Comparison of ENCODE assay signal across 1 cellular context in the genomic region with DNA sequence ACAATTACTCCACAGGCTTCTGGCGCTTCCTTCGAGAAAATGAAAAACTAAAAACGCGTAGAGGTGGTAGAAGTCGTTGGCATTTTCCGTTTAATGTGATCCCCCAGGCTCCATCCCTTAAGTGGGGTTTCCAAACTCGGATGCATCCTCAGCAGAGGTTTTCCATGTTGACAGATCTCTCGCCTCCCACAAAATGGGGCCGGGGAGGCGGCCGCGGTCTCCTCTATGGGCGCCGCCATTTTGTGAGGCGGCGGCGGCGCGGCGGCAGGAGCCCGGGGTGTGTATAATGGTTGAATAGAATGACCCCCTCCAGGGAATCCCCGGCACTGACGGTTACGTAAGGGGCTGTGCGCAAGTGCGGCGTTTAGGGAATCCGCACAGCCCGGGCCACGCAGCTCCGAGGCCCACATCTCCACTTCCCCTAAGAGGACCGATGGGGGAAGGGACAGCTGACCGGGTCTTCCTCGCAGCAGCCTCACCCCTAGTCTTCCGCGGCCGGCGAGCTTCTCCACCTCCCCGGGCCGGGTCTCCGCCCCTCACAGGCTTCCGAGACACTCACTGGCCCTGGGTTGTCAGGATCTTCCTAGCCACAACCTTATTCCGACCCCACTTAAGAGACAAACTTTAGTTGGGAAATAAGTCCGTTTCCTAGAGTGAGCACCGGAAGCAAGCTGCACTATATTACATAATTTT.
A peak's percentile ranks its signal among the peaks of the same experiment; 100 is the strongest.
TF ChIP-seq lines count a peak whose summit lies in the region.

No MANE protein-coding gene starts in this region.

TF ChIP-seq in K562, 482 proteins besides CTCF, POLR2A, EP300 and RAD21 (continued from another document and continues in another):
- TF ChIP-seq CUX1 (CRISPR knock-in tag; IDR thresholded peaks at IDR 0.05) (no peak), JUN (IDR thresholded peaks at IDR 0.05; ENCODE audit: borderline replicate concordance, low read depth, low read length) (peak; percentile 50; the same call in 1 of the 2 replicates), JUN (CRISPR knock-in tag; IDR thresholded peaks at IDR 0.05; ENCODE audit: borderline replicate concordance) (peak; percentile 84; the same call in 1 of the 2 replicates), RBM39 (optimal IDR thresholded peaks at IDR 0.05; ENCODE audit: low read depth, low read length) (no peak), NFIX (CRISPR knock-in tag; IDR thresholded peaks at IDR 0.05; ENCODE audit: low read depth) (no peak), POLR2AphosphoS5 (IDR thresholded peaks at IDR 0.05; ENCODE audit: control insufficient read depth, insufficient read depth, low read depth, low read length) (peak; percentile 79), ZNF57 (CRISPR knock-in tag; IDR thresholded peaks at IDR 0.05) (no peak), PHF8 (IDR thresholded peaks at IDR 0.05; ENCODE audit: borderline replicate concordance, low read length) (peak; percentile 76), ZNF318 (IDR thresholded peaks at IDR 0.05; ENCODE audit: borderline replicate concordance in 1 of 2, low read depth in 1 of 2) (peak in 1 of 2 experiments; percentile 87; a peak in 1 of 4 replicates), CBX1 (IDR thresholded peaks at IDR 0.05; ENCODE audit: low read depth) (no peak), POLR2AphosphoS2 (IDR thresholded peaks at IDR 0.05; ENCODE audit: low read length) (no peak), MCM3 (IDR thresholded peaks at IDR 0.05) (no peak), CHAMP1 (IDR thresholded peaks at IDR 0.05) (peak; percentile 78; the same call in 1 of the 2 replicates), ZNF121 (CRISPR knock-in tag; conservative IDR thresholded peaks at IDR 0.05) (no peak), SMARCA5 (IDR thresholded peaks at IDR 0.05) (no peak), PCBP2 (IDR thresholded peaks at IDR 0.05; ENCODE audit: low read depth, low read length, poor library complexity, severe bottlenecking) (no peak), TFAP4 (CRISPR knock-in tag; IDR thresholded peaks at IDR 0.05; ENCODE audit: borderline replicate concordance) (peak; percentile 99), NR4A1 (CRISPR knock-in tag; IDR thresholded peaks at IDR 0.05) (no peak), NR4A1 (tag; IDR thresholded peaks at IDR 0.05) (no peak), RCOR1 (IDR thresholded peaks at IDR 0.05; ENCODE audit: borderline replicate concordance in 1 of 2, low read depth in 2 of 2, low read length in 2 of 2) (peak in 1 of 2 experiments; percentile 81; a peak in 2 of 4 replicates), SP2 (IDR thresholded peaks at IDR 0.05; ENCODE audit: extremely low read depth, low read depth, low read length, poor library complexity, severe bottlenecking) (no peak), YBX1 (IDR thresholded peaks at IDR 0.05) (no peak), ZNF583 (CRISPR knock-in tag; IDR thresholded peaks at IDR 0.05) (no peak), ZNF79 (CRISPR knock-in tag; IDR thresholded peaks at IDR 0.05; ENCODE audit: low read depth) (no peak), MECOM (CRISPR knock-in tag; IDR thresholded peaks at IDR 0.05) (no peak), ZNF445 (CRISPR knock-in tag; IDR thresholded peaks at IDR 0.05; ENCODE audit: low read depth) (no peak)
- TF ChIP-seq, protein P1, sequence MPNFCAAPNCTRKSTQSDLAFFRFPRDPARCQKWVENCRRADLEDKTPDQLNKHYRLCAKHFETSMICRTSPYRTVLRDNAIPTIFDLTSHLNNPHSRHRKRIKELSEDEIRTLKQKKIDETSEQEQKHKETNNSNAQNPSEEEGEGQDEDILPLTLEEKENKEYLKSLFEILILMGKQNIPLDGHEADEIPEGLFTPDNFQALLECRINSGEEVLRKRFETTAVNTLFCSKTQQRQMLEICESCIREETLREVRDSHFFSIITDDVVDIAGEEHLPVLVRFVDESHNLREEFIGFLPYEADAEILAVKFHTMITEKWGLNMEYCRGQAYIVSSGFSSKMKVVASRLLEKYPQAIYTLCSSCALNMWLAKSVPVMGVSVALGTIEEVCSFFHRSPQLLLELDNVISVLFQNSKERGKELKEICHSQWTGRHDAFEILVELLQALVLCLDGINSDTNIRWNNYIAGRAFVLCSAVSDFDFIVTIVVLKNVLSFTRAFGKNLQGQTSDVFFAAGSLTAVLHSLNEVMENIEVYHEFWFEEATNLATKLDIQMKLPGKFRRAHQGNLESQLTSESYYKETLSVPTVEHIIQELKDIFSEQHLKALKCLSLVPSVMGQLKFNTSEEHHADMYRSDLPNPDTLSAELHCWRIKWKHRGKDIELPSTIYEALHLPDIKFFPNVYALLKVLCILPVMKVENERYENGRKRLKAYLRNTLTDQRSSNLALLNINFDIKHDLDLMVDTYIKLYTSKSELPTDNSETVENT (CRISPR knock-in tag; IDR thresholded peaks at IDR 0.05) = no peak
- TF ChIP-seq, protein P2, sequence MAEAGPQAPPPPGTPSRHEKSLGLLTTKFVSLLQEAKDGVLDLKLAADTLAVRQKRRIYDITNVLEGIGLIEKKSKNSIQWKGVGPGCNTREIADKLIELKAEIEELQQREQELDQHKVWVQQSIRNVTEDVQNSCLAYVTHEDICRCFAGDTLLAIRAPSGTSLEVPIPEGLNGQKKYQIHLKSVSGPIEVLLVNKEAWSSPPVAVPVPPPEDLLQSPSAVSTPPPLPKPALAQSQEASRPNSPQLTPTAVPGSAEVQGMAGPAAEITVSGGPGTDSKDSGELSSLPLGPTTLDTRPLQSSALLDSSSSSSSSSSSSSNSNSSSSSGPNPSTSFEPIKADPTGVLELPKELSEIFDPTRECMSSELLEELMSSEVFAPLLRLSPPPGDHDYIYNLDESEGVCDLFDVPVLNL (CRISPR knock-in tag; IDR thresholded peaks at IDR 0.05; ENCODE audit: low read depth) = no peak
- TF ChIP-seq, protein P3, sequence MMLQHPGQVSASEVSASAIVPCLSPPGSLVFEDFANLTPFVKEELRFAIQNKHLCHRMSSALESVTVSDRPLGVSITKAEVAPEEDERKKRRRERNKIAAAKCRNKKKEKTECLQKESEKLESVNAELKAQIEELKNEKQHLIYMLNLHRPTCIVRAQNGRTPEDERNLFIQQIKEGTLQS (IDR thresholded peaks at IDR 0.05) = no peak
- TF ChIP-seq, protein P3 (CRISPR knock-in tag; conservative IDR thresholded peaks at IDR 0.05) = no peak
